8 cellular contexts compared by ENCODE assay signal in genomic region chrX:1239681-1240142, GRCh38. TPM values are rescaled to one million over a fixed set of nuclear protein-coding genes. Genes with fewer than 3 reads are reported as not detected.
DNase-seq lines count a peak whose midpoint lies in the region; ATAC-seq lines count a peak whose summit lies in the region.

No MANE protein-coding gene starts in this region.

- H3K4me1 Mint-ChIP-seq in activated CD4-positive, alpha-beta T cell treated with anti-CD3 and anti-CD28 coated beads for 36 hours = peaks cover 17% of the 10 kb centered on the region

- no peaks in the 10 kb centered on the region for H3K27me3 Mint-ChIP-seq in activated CD4-positive, alpha-beta T cell treated with anti-CD3 and anti-CD28 coated beads for 36 hours

- POLR2A ChIA-PET in activated CD4-positive, alpha-beta T cell treated with anti-CD3 and anti-CD28 coated beads for 36 hours (lab: Charles Lee) = no interaction called here

- no peaks in the 10 kb centered on the region for H3K36me3 Mint-ChIP-seq in activated CD4-positive, alpha-beta T cell treated with anti-CD3 and anti-CD28 coated beads for 36 hours (ENCODE audit: low read depth)

- H3K9me3 Mint-ChIP-seq in activated CD4-positive, alpha-beta T cell treated with anti-CD3 and anti-CD28 coated beads for 36 hours (ENCODE audit: low read depth) = no peaks in the 10 kb centered on the region

- intact Hi-C loops in activated CD4-positive, alpha-beta T cell treated with anti-CD3 and anti-CD28 coated beads for 36 hours (cut with DNase I, micrococcal nuclease) = loop anchor here (5.0 to 10.0 kb wide), 3 partner anchors 72 to 415 kb away; partner anchors contain the start of gene P2RY8 (in 1 of the 2)
- intact Hi-C loops in head of caudate nucleus (cut with DNase I) = no loop called here

- no peak overlapping the region for H3K27ac Mint-ChIP-seq in activated CD4-positive, alpha-beta T cell treated with anti-CD3 and anti-CD28 coated beads for 36 hours

- DNase-seq in activated CD4-positive, alpha-beta T cell treated with anti-CD3 and anti-CD28 coated beads for 36 hours = peak; percentile 42
- no peak for DNase-seq in activated CD4-positive, alpha-beta T cell treated with anti-CD3 and anti-CD28 coated beads, Interleukin-2, amount 50 U/mL, for 1 hour
- peak; percentile 34 to 49 for DNase-seq in Kasumi-1 (lab: John Stamatoyannopoulos, UW)
- DNase-seq in head of caudate nucleus = peak in 36 of 42 donors; percentile 12 to 79 (median 42)
- peak in 42 of 49 donors; percentile 1 to 81 (median 28) for DNase-seq in substantia nigra (lab: John Stamatoyannopoulos, UW)
- DNase-seq in cerebellar cortex (ENCODE audit: low spot score) = no peak
- DNase-seq in NCI-H1105 treated with DMSO at 0.1 percent for 48 hours (lab: John Stamatoyannopoulos, UW) = no peak
- no peak for DNase-seq in NCI-H524 treated with DMSO at 0.1 percent for 48 hours (lab: John Stamatoyannopoulos, UW)

- H3K4me3 Mint-ChIP-seq in activated CD4-positive, alpha-beta T cell treated with anti-CD3 and anti-CD28 coated beads for 36 hours = no peak overlapping the region

- CTCF ChIA-PET in activated CD4-positive, alpha-beta T cell treated with anti-CD3 and anti-CD28 coated beads for 36 hours (lab: Charles Lee) = no interaction called here

- no peak overlapping the region for H3K27ac ChIP-seq in substantia nigra (ENCODE audit: low read depth, low read length, poor library complexity, severe bottlenecking)

- ATAC-seq in activated CD4-positive, alpha-beta T cell treated with anti-CD3 and anti-CD28 coated beads for 36 hours = no peak

RNA-seq across cellular contexts. Expression of gene CRLF2, which starts 27.3 kb away (rescaled TPM):
- total RNA-seq in activated CD4-positive, alpha-beta T cell treated with anti-CD3 and anti-CD28 coated beads for 36 hours = 1 to 10 TPM; 1.3 to 1.7 TPM

RNA-seq across cellular contexts. Expression of gene CSF2RA, which starts 28.9 kb away (rescaled TPM):
- under 1 TPM; 0.18 to 0.30 TPM for total RNA-seq in activated CD4-positive, alpha-beta T cell treated with anti-CD3 and anti-CD28 coated beads for 36 hours

Comparison
In these comparisons a context has a peak if more than half of its experiments do, and no peak if none do; other contexts are left out.
1. DNase-seq: peak in activated CD4-positive, alpha-beta T cell treated with anti-CD3 and anti-CD28 coated beads for 36 hours (single experiment), Kasumi-1 (2 of 2), head of caudate nucleus (36 of 42) and substantia nigra (42 of 49); none in activated CD4-positive, alpha-beta T cell treated with anti-CD3 and anti-CD28 coated beads, Interleukin-2, amount 50 U/mL, for 1 hour (single experiment), cerebellar cortex (single experiment), NCI-H1105 treated with DMSO at 0.1 percent for 48 hours (single experiment) and NCI-H524 treated with DMSO at 0.1 percent for 48 hours (single experiment).